18 cellular contexts compared by ENCODE assay signal in genomic region chr17:28882154-28882895, GRCh38. TPM values are rescaled to one million over a fixed set of nuclear protein-coding genes. Genes with fewer than 3 reads are reported as not detected.
A peak's percentile ranks its signal among the peaks of the same experiment; 100 is the strongest.
DNase-seq lines count a peak whose midpoint lies in the region; FAIRE-seq and TF ChIP-seq lines count a peak whose summit lies in the region.
"Had no signal": no experiment of that assay in that cellular context is flagged by ENCODE, and none has a peak within 500 bp of the region (broad histone marks: within the 10 kb centered on the region; RNA-seq: fewer than 3 reads in every experiment).

No MANE protein-coding gene starts in this region.

- H3K9me3 Mint-ChIP-seq in activated T-cell treated with anti-CD3 and anti-CD28 coated beads, Interleukin-2, amount 50 U/mL, for 24 hours: no peaks in the 10 kb centered on the region
- H3K9me3 Mint-ChIP-seq in Caco-2 (ENCODE audit: unreplicated experiment): no peaks in the 10 kb centered on the region
- H3K9me3 Mint-ChIP-seq: IgD-negative memory B cell had no signal

- H3K36me3 ChIP-seq in bronchial epithelial cell (ENCODE audit: control insufficient read depth, insufficient read depth, low read length) (peaks cover 30% of the 10 kb centered on the region), osteoblast (ENCODE audit: insufficient read depth, low read length) (peaks cover 33% of the 10 kb centered on the region), Caco-2 (ENCODE audit: control insufficient read depth, insufficient read depth, low read length) (peaks cover 8% of the 10 kb centered on the region)

- H3K9me3 ChIP-seq in osteoblast (ENCODE audit: low read depth, low read length) (no peaks in the 10 kb centered on the region), Caco-2 (no peaks in the 10 kb centered on the region)

- FAIRE-seq in bronchial epithelial cell (lab: Jason Lieb, UNC): peak; percentile 47

- no peak overlapping the region for H2AFZ ChIP-seq in osteoblast (ENCODE audit: low read length)
- H2AFZ ChIP-seq: GM23248 had no signal

- no peaks in the 10 kb centered on the region for H3K79me2 ChIP-seq in osteoblast (ENCODE audit: insufficient read depth, low read length)

- H3K4me1 ChIP-seq in osteoblast (ENCODE audit: insufficient read depth, low read length) (no peaks in the 10 kb centered on the region), Caco-2 (no peaks in the 10 kb centered on the region)

- peaks cover 14% of the 10 kb centered on the region for H3K4me1 Mint-ChIP-seq in activated T-cell treated with anti-CD3 and anti-CD28 coated beads, Interleukin-2, amount 50 U/mL, for 24 hours (ENCODE audit: low read depth)
- peaks cover 7% of the 10 kb centered on the region for H3K4me1 Mint-ChIP-seq in Caco-2 (ENCODE audit: low read depth, unreplicated experiment)

- CTCF ChIA-PET in Caco-2 (lab: Charles Lee): interaction anchor here (1.0 to 4.8 kb wide), 2 partner anchors 119 to 133 kb away, joined by 4 to 70 read pairs; no protein-coding TSS in a partner anchor

- peaks cover 5% of the 10 kb centered on the region for H4K20me1 ChIP-seq in osteoblast (ENCODE audit: insufficient read depth, low read length)

- intact Hi-C loops in Caco-2 (cut with micrococcal nuclease; ENCODE audit: unreplicated experiment): no loop called here

- H3K27me3 Mint-ChIP-seq in activated T-cell treated with anti-CD3 and anti-CD28 coated beads, Interleukin-2, amount 50 U/mL, for 24 hours: no peaks in the 10 kb centered on the region
- H3K27me3 Mint-ChIP-seq in Caco-2 (ENCODE audit: insufficient read depth, unreplicated experiment): no peaks in the 10 kb centered on the region
- H3K27me3 Mint-ChIP-seq: IgD-negative memory B cell had no signal

- no peak overlapping the region for H3K4me3 Mint-ChIP-seq in activated T-cell treated with anti-CD3 and anti-CD28 coated beads, Interleukin-2, amount 50 U/mL, for 24 hours
- no peak overlapping the region for H3K4me3 Mint-ChIP-seq in Caco-2 (ENCODE audit: unreplicated experiment)

- TF ChIP-seq CTCF in bronchial epithelial cell (IDR thresholded peaks at IDR 0.05; ENCODE audit: insufficient read depth, low read length, severe bottlenecking) (no peak), osteoblast (IDR thresholded peaks at IDR 0.05; ENCODE audit: extremely low read depth, low read depth, low read length) (no peak), Caco-2 (IDR thresholded peaks at IDR 0.05; ENCODE audit: insufficient read depth in 1 of 2, low read depth in 1 of 2, low read length in 1 of 2, severe bottlenecking in 1 of 2, unreplicated experiment in 1 of 2) (no peak)

- POLR2A ChIA-PET in Caco-2 (lab: Charles Lee): no interaction called here

- H3K36me3 Mint-ChIP-seq in activated T-cell treated with anti-CD3 and anti-CD28 coated beads, Interleukin-2, amount 50 U/mL, for 24 hours (ENCODE audit: low read depth): peaks cover 80% of the 10 kb centered on the region
- H3K36me3 Mint-ChIP-seq in Caco-2 (ENCODE audit: insufficient read depth, unreplicated experiment): peaks cover 34% of the 10 kb centered on the region

- H3K4me3 ChIP-seq in bronchial epithelial cell (ENCODE audit: low read depth, low read length): no peak overlapping the region
- no peak overlapping the region for H3K4me3 ChIP-seq in osteoblast (ENCODE audit: insufficient read depth, low read length)
- no peak overlapping the region for H3K4me3 ChIP-seq in Caco-2 (ENCODE audit: low read depth, low read length)
- H3K4me3 ChIP-seq: GM23248 had no signal

- H3K27ac ChIP-seq in osteoblast (ENCODE audit: low read depth, low read length): no peak overlapping the region
- H3K27ac ChIP-seq: 22Rv1, GM23248 had no signal

- DNase-seq in activated T-cell treated with anti-CD3 and anti-CD28 coated beads, Interleukin-2, amount 50 U/mL, for 24 hours: no peak
- no peak for DNase-seq in activated T-cell treated with anti-CD3 and anti-CD28 coated beads, Interleukin-2, amount 50 U/mL, for 48 hours
- DNase-seq in bronchial epithelial cell (ENCODE audit: low read depth) (no peak), osteoblast (ENCODE audit: insufficient read length, low spot score, missing footprints) (peak; percentile 68), Caco-2 (no peak), HuH-7 (ENCODE audit: low spot score) (no peak)
- DNase-seq: DMS53, GM23248, NCI-H1048, NCI-H1417, NCI-H1694, NCI-H2029 treated with DMSO at 0.1 percent for 48 hours, NCI-H2227 treated with DMSO at 0.1 percent for 48 hours, NCI-H526 treated with DMSO at 0.1 percent for 48 hours, RPMI8226, SHP77 had no signal

- no peak overlapping the region for H3K4me2 ChIP-seq in osteoblast (ENCODE audit: insufficient read depth, low read length)

- H3K27ac Mint-ChIP-seq in activated T-cell treated with anti-CD3 and anti-CD28 coated beads, Interleukin-2, amount 50 U/mL, for 24 hours: peak overlapping the region; percentile 37
- H3K27ac Mint-ChIP-seq in Caco-2 (ENCODE audit: unreplicated experiment): no peak overlapping the region
- H3K27ac Mint-ChIP-seq: IgD-negative memory B cell had no signal

- H3K27me3 ChIP-seq in bronchial epithelial cell (ENCODE audit: control insufficient read depth, insufficient read depth, low read length) (no peaks in the 10 kb centered on the region), osteoblast (ENCODE audit: insufficient read depth, low read length) (no peaks in the 10 kb centered on the region), Caco-2 (replicated peaks; ENCODE audit: control insufficient read depth, insufficient read depth, low read length) (no peaks in the 10 kb centered on the region)

- no TSS peak for BruUV-seq in Caco-2 (replicated peaks; lab: Mats Ljungman, UMichigan)

RNA-seq across cellular contexts. Expression of gene FLOT2, which starts 15.2 kb away (rescaled TPM):
- total RNA-seq in bronchial epithelial cell (24.5 TPM in 2 replicates), osteoblast (32.1 and 35.1 TPM in 2 replicates), Caco-2 (2022) (182 and 189 TPM in 2 replicates)

RNA-seq across cellular contexts. Expression of gene DHRS13, which starts 20.6 kb away (rescaled TPM):
- total RNA-seq in bronchial epithelial cell: 2.9 and 11.3 TPM in 2 replicates
- total RNA-seq in osteoblast: 4.7 and 6.2 TPM in 2 replicates
- total RNA-seq in Caco-2 (2022): 32.8 and 38.0 TPM in 2 replicates

RNA-seq across cellular contexts. Expression of gene ERAL1, which starts 27.5 kb away (rescaled TPM):
- 17.3 and 17.6 TPM in 2 replicates for total RNA-seq in bronchial epithelial cell
- 28.9 and 30.4 TPM in 2 replicates for total RNA-seq in osteoblast
- 77.4 and 85.1 TPM in 2 replicates for total RNA-seq in Caco-2 (2022)

RNA-seq across cellular contexts. Expression of gene FAM222B, which starts 39.7 kb away (rescaled TPM):
- 3.2 and 3.6 TPM in 2 replicates for total RNA-seq in bronchial epithelial cell
- 4.4 and 5.1 TPM in 2 replicates for total RNA-seq in osteoblast
- 37.6 and 39.5 TPM in 2 replicates for total RNA-seq in Caco-2 (2022)
